Comparison of ENCODE assay signal across 12 cellular contexts in genomic region chr15:26838742-26839460, GRCh38. TPM values are rescaled to one million over a fixed set of nuclear protein-coding genes. Genes with fewer than 3 reads are reported as not detected.
A peak's percentile ranks its signal among the peaks of the same experiment; 100 is the strongest.
DNase-seq lines count a peak whose midpoint lies in the region; TF ChIP-seq lines count a peak whose summit lies in the region.
"Had no signal": no experiment of that assay in that cellular context is flagged by ENCODE, and none has a peak within 500 bp of the region (broad histone marks: within the 10 kb centered on the region; RNA-seq: fewer than 3 reads in every experiment).

No MANE protein-coding gene starts in this region.

- peaks cover 3% of the 10 kb centered on the region for H3K36me3 Mint-ChIP-seq in progenitor cell of endocrine pancreas (ENCODE audit: insufficient read depth)
- H3K36me3 Mint-ChIP-seq: CD4-positive, alpha-beta memory T cell had no signal

- DNase-seq in NCI-H82 (lab: John Stamatoyannopoulos, UW): peak; percentile 61
- no peak for DNase-seq in NCI-H82 treated with DMSO at 0.1 percent for 48 hours (lab: John Stamatoyannopoulos, UW; ENCODE audit: unreplicated experiment)
- DNase-seq in brain microvascular endothelial cell: no peak
- no peak for DNase-seq in progenitor cell of endocrine pancreas (ENCODE audit: low spot score, unreplicated experiment)
- no peak for DNase-seq in NCI-H2081 (lab: John Stamatoyannopoulos, UW)
- DNase-seq in NCI-H1105 treated with DMSO at 0.1 percent for 48 hours (lab: John Stamatoyannopoulos, UW): no peak
- no peak for DNase-seq in AML-193 (lab: John Stamatoyannopoulos, UW)
- DNase-seq: CD4-positive, alpha-beta memory T cell; naive thymus-derived CD4-positive, alpha-beta T cell; SW 1271 had no signal

- H3K27ac ChIP-seq in brain microvascular endothelial cell: no peak overlapping the region
- H3K27ac ChIP-seq: cardiac muscle cell had no signal

- H3K27ac Mint-ChIP-seq in progenitor cell of endocrine pancreas: no peak overlapping the region
- H3K27ac Mint-ChIP-seq: CD4-positive, alpha-beta memory T cell; naive thymus-derived CD4-positive, alpha-beta T cell had no signal

- TF ChIP-seq RAD21 in Ishikawa (IDR thresholded peaks at IDR 0.05; ENCODE audit: low read depth): peak; percentile 19; the same call in 1 of the 2 replicates

- no peak for TF ChIP-seq EP300 in Ishikawa (IDR thresholded peaks at IDR 0.05; ENCODE audit: borderline replicate concordance)

- peaks cover 19% of the 10 kb centered on the region for H3K27me3 Mint-ChIP-seq in progenitor cell of endocrine pancreas
- H3K27me3 Mint-ChIP-seq: CD4-positive, alpha-beta memory T cell had no signal

- H3K4me3 ChIP-seq in brain microvascular endothelial cell (ENCODE audit: low read depth, low read length): no peak overlapping the region
- H3K4me3 ChIP-seq: cardiac muscle cell had no signal

- TF ChIP-seq CTCF in brain microvascular endothelial cell (IDR thresholded peaks at IDR 0.05; ENCODE audit: low read depth, low read length, missing control alignments) (peak; percentile 45), progenitor cell of endocrine pancreas (IDR thresholded peaks at IDR 0.05; ENCODE audit: unreplicated experiment) (peak; percentile 61)

- H3K4me1 Mint-ChIP-seq in progenitor cell of endocrine pancreas (ENCODE audit: low read depth): no peaks in the 10 kb centered on the region
- H3K4me1 Mint-ChIP-seq: CD4-positive, alpha-beta memory T cell had no signal

- in situ Hi-C loops in brain microvascular endothelial cell (cut with HindIII; ENCODE audit: low pct_ligation_motif_present, low sequenced_read_pairs): no loop called here

- no peaks in the 10 kb centered on the region for H3K27me3 ChIP-seq in brain microvascular endothelial cell (replicated peaks)
- H3K27me3 ChIP-seq: cardiac muscle cell had no signal

- no peaks in the 10 kb centered on the region for H3K36me3 ChIP-seq in brain microvascular endothelial cell (replicated peaks)
- H3K36me3 ChIP-seq: cardiac muscle cell had no signal

- H3K9me3 Mint-ChIP-seq in progenitor cell of endocrine pancreas (ENCODE audit: low read depth): peaks cover 24% of the 10 kb centered on the region

- H3K4me3 Mint-ChIP-seq in progenitor cell of endocrine pancreas (ENCODE audit: low read depth): no peak overlapping the region
- H3K4me3 Mint-ChIP-seq: CD4-positive, alpha-beta memory T cell; naive thymus-derived CD4-positive, alpha-beta T cell had no signal

TF ChIP-seq in Ishikawa, 13 proteins besides CTCF, POLR2A, EP300 and RAD21:
- TF ChIP-seq USF1 (IDR thresholded peaks at IDR 0.05) (no peak), REST (IDR thresholded peaks at IDR 0.05; ENCODE audit: low read depth) (no peak), MAX (IDR thresholded peaks at IDR 0.05) (no peak), EGR1 (IDR thresholded peaks at IDR 0.05) (no peak), YY1 (IDR thresholded peaks at IDR 0.05; ENCODE audit: low read depth) (no peak), CEBPB (IDR thresholded peaks at IDR 0.05) (no peak), ZBTB7A (IDR thresholded peaks at IDR 0.05; ENCODE audit: low read depth) (no peak), NFIC (IDR thresholded peaks at IDR 0.05) (no peak), TCF12 (IDR thresholded peaks at IDR 0.05; ENCODE audit: low read depth) (no peak), FOXM1 (IDR thresholded peaks at IDR 0.05; ENCODE audit: borderline replicate concordance, low read depth) (no peak), TAF1 (IDR thresholded peaks at IDR 0.05; ENCODE audit: low read depth) (no peak), TEAD4 (IDR thresholded peaks at IDR 0.05) (no peak), CREB1 (IDR thresholded peaks at IDR 0.05; ENCODE audit: low read depth) (no peak)

RNA-seq across cellular contexts. Expression of gene GABRA5, which starts 28.0 kb away (rescaled TPM):
- total RNA-seq in progenitor cell of endocrine pancreas: 0.10 TPM in 1 of 2 replicates, not detected in the other
- total RNA-seq: cardiac muscle cell; CD4-positive, alpha-beta memory T cell; naive thymus-derived CD4-positive, alpha-beta T cell had no signal
